Comparison of ENCODE assay signal across 33 cellular contexts in the genomic region with DNA sequence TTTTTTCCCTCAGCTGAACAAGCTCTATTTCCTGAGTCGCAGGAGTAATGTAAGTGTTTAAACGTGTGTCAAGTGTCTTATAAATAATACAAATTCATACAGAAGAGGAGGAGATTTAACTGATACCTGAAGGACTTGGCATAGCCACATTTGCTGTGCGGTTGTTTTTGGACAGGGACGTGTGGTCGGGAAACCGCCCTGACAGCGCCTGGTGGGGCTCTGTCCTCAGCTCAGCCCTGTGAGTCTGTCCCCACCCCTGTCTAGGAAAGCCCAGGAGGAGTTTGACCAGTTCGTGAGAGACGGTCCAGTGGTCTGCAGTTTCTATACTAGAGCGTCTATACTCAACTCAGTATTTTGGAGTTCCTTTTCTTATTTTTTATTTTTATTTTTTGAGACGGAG. TPM values are rescaled to one million over a fixed set of nuclear protein-coding genes. Genes with fewer than 3 reads are reported as not detected.
DNase-seq lines count a peak whose midpoint lies in the region; ATAC-seq, FAIRE-seq and TF ChIP-seq lines count a peak whose summit lies in the region.
"Had no signal": no experiment of that assay in that cellular context is flagged by ENCODE, and none has a peak within 500 bp of the region (broad histone marks: within the 10 kb centered on the region; RNA-seq: fewer than 3 reads in every experiment).

No MANE protein-coding gene starts in this region.

- in situ Hi-C loops in HepG2 (cut with HindIII; ENCODE audit: extremely low pct_ligation_motif_present, low pct_unique_long_range_greater_than_20kb): no loop called here

- H3K36me3 ChIP-seq in HepG2 (replicated peaks in 1 of 2; ENCODE audit: control insufficient read depth in 1 of 2, insufficient read depth in 2 of 2, low read length in 2 of 2) (no peaks in the 10 kb centered on the region), right lobe of liver (no peaks in the 10 kb centered on the region), testis (ENCODE audit: low read depth, missing control alignments) (no peaks in the 10 kb centered on the region)
- H3K36me3 ChIP-seq: BLaER1 had no signal

- TF ChIP-seq EP300 in HepG2 (IDR thresholded peaks at IDR 0.05; ENCODE audit: low read depth in 2 of 2, low read length in 2 of 2): no peak
- TF ChIP-seq EP300 in HepG2 (CRISPR knock-in tag; IDR thresholded peaks at IDR 0.05; ENCODE audit: borderline replicate concordance): no peak

- H2AFZ ChIP-seq in HepG2 (ENCODE audit: low read length): no peak overlapping the region

- H3K4me2 ChIP-seq in HepG2 (ENCODE audit: low read depth, low read length): no peak overlapping the region
- H3K4me2 ChIP-seq: BLaER1, KMS-11 had no signal

- no peaks in the 10 kb centered on the region for H3K9me3 Mint-ChIP-seq in WTC11

- H3K79me2 ChIP-seq in HepG2 (ENCODE audit: insufficient read depth, low read length): no peaks in the 10 kb centered on the region

- H3K4me1 ChIP-seq in HepG2 (ENCODE audit: insufficient read depth, low read length) (0 out of 2 replicates have a peak, but pooled peaks cover under 1% of the 10 kb centered on the region), right lobe of liver (no peaks in the 10 kb centered on the region), testis (no peaks in the 10 kb centered on the region)
- H3K4me1 ChIP-seq: BLaER1 had no signal

- H3K9ac ChIP-seq in HepG2 (ENCODE audit: insufficient read depth, low read depth, low read length): no peak overlapping the region
- H3K9ac ChIP-seq: BLaER1, KMS-11 had no signal

- no peak overlapping the region for H3K4me3 ChIP-seq in HepG2 (replicated peaks in 1 of 3; ENCODE audit: insufficient read depth in 1 of 3, low read depth in 2 of 3, low read length in 3 of 3)
- H3K4me3 ChIP-seq in right lobe of liver: no peak overlapping the region
- peak overlapping the region; percentile 36 to 54 for H3K4me3 ChIP-seq in testis
- H3K4me3 ChIP-seq: BLaER1, GM12878, SK-N-MC had no signal

- no peak overlapping the region for H3K27ac ChIP-seq in HepG2 (ENCODE audit: extremely low read length, insufficient read depth, low read length)
- no peak overlapping the region for H3K27ac ChIP-seq in right lobe of liver
- H3K27ac ChIP-seq in testis: no peak overlapping the region
- H3K27ac ChIP-seq: BLaER1, KMS-11, RWPE1, SK-N-MC had no signal

- no peak for FAIRE-seq in HepG2 (lab: Jason Lieb, UNC)
- FAIRE-seq: A204.1, G401.6, GM12878, GM19239, HTR-8/SVneo had no signal

- intact Hi-C loops in HepG2 (cut with micrococcal nuclease; ENCODE audit: unreplicated experiment): no loop called here
- intact Hi-C loops in right lobe of liver (cut with DNase I): no loop called here
- intact Hi-C loops in testis (cut with DNase I; ENCODE audit: low total_unique reads): no loop called here

- H4K20me1 ChIP-seq in HepG2 (ENCODE audit: insufficient read depth, low read length): no peaks in the 10 kb centered on the region

- H3K36me3 Mint-ChIP-seq in WTC11: no peaks in the 10 kb centered on the region
- H3K36me3 Mint-ChIP-seq: CD4-positive, CD25-positive, alpha-beta regulatory T cell had no signal

- POLR2A ChIA-PET in HepG2 (lab: Yijun Ruan, JAX) (no interaction called here), WTC11 (lab: Charles Lee) (interaction anchor here (0.8 kb wide), 2 partner anchors 15 to 20 kb away, joined by 3 to 5 read pairs; no protein-coding TSS in a partner anchor)

- CTCF ChIA-PET in HepG2 (lab: Yijun Ruan, JAX; ENCODE audit: low intra/inter-chr PET ratio, low total read pairs): no interaction called here
- CTCF ChIA-PET in WTC11 (lab: Charles Lee): interaction anchor here (0.8 kb wide), 1 partner anchor 398 kb away, joined by 3 read pairs; no protein-coding TSS in a partner anchor

- no peak overlapping the region for H3K27ac Mint-ChIP-seq in WTC11
- H3K27ac Mint-ChIP-seq: CD4-positive, CD25-positive, alpha-beta regulatory T cell; H9 had no signal

- TF ChIP-seq POLR2A in HepG2 (IDR thresholded peaks at IDR 0.05; ENCODE audit: insufficient read depth in 1 of 2, low read depth in 2 of 2, low read length in 2 of 2) (no peak), right lobe of liver (IDR thresholded peaks at IDR 0.05) (no peak), testis (IDR thresholded peaks at IDR 0.05) (no peak)

- H3K4me1 Mint-ChIP-seq in WTC11: peaks cover 52% of the 10 kb centered on the region

- TF ChIP-seq CTCF in HepG2 (CRISPR knock-in tag; IDR thresholded peaks at IDR 0.05) (no peak), right lobe of liver (IDR thresholded peaks at IDR 0.05) (no peak), WTC11 (IDR thresholded peaks at IDR 0.05) (no peak), testis (IDR thresholded peaks at IDR 0.05) (no peak)

- 65% methylated on average over 11 of the region's 11 CpGs for WGBS in HepG2 (ENCODE audit: low lambda C conversion rate)
- 78% methylated on average over 11 of the region's 11 CpGs for WGBS in right lobe of liver (ENCODE audit: insufficient coverage, low coverage, low lambda C conversion rate, missing lambda C conversion rate)
- 74 to 79% methylated on average over 11 of the region's 11 CpGs for WGBS in testis, 2 donors

- peak overlapping the region; percentile 38 for H3K4me3 Mint-ChIP-seq in WTC11

- H3K27me3 Mint-ChIP-seq in WTC11 (ENCODE audit: low read depth): peaks cover 39% of the 10 kb centered on the region

- no peak for DNase-seq in HepG2 (ENCODE audit: low spot score)
- DNase-seq in right lobe of liver: no peak
- no peak for DNase-seq in WTC11 (ENCODE audit: low spot score)
- peak; percentile 6 for DNase-seq in left kidney (ENCODE audit: low read depth, low spot score)
- DNase-seq in testis: no peak
- no peak for DNase-seq in EL
- DNase-seq: CD4-positive, CD25-positive, alpha-beta regulatory T cell; DMS153; DND-41; IMR-90; NCI-H1048; NCI-H1417 treated with DMSO at 0.1 percent for 48 hours; NCI-H1694 treated with DMSO at 0.1 percent for 48 hours; NCI-H2171; NCI-H226; NCI-H510A; NCI-H69; SHP77 treated with DMSO at 0.1 percent for 48 hours had no signal

- ATAC-seq in HepG2 (peak; percentile 35; the same call in 2 of the 3 replicates), right lobe of liver (no peak), WTC11 (no peak), GM18519 (IDR thresholded peaks at IDR 0.05; ENCODE audit: low FRiP score, unreplicated experiment) (no peak), HG02571 (IDR thresholded peaks at IDR 0.05; ENCODE audit: unreplicated experiment) (no peak)
- ATAC-seq: GM12878, Panc1 had no signal

- TF ChIP-seq RAD21 in HepG2 (CRISPR knock-in tag; IDR thresholded peaks at IDR 0.05): no peak

- BruUV-seq in HepG2 (replicated peaks; lab: Mats Ljungman, UMichigan): no TSS peak

- H3K9me3 ChIP-seq in HepG2 (ENCODE audit: low read length) (no peaks in the 10 kb centered on the region), right lobe of liver (no peaks in the 10 kb centered on the region), testis (no peaks in the 10 kb centered on the region)

- H3K27me3 ChIP-seq in HepG2 (ENCODE audit: control insufficient read depth in 1 of 2, insufficient read depth in 2 of 2, low read length in 2 of 2) (peaks cover 0 to 20% of the 10 kb centered on the region in 2 experiments; a peak in 2 of 5 replicates), right lobe of liver (peaks cover 24 to 48% of the 10 kb centered on the region in 2 donors), testis (peaks cover 6% of the 10 kb centered on the region)

RNA-seq across cellular contexts. Expression of a gene that starts 16.7 kb away (rescaled TPM):
- total RNA-seq in HepG2 (2016; rRNA removed; fragmentation: Illumina TruSeq; extraction: Trizol): not detected in 2 replicates
- not detected in 2 replicates for total RNA-seq in HepG2 (2016; cell fraction: cytosol; rRNA removed; fragmentation: Illumina TruSeq; extraction: Trizol; ENCODE audit: low read depth)
- total RNA-seq in HepG2 (2016; cell fraction: insoluble cytoplasmic fraction; rRNA removed; fragmentation: Illumina TruSeq; extraction: Trizol): 0.06 TPM in 1 of 2 replicates, not detected in the other
- not detected in 2 replicates for total RNA-seq in HepG2 (2016; cell fraction: membrane; rRNA removed; fragmentation: Illumina TruSeq; extraction: Trizol)
- total RNA-seq in HepG2 (2016; cell fraction: nucleus; rRNA removed; fragmentation: Illumina TruSeq; extraction: Trizol): not detected in 2 replicates
- polyA plus RNA-seq in HepG2 (2011; rRNA removed): 0.12 and 0.13 TPM in 2 replicates
- polyA plus RNA-seq in HepG2 (2011; cell fraction: cytosol; rRNA removed): 0.06 and 0.11 TPM in 2 replicates
- polyA plus RNA-seq in HepG2 (2011; cell fraction: nucleus; rRNA removed): 0.29 and 0.32 TPM in 2 replicates
- polyA plus RNA-seq in HepG2 (2012): 0.17 and 0.24 TPM in 2 replicates
- not detected in 2 replicates for polyA plus RNA-seq in HepG2 (2016; cell fraction: cytosol; fragmentation: Illumina TruSeq; extraction: Trizol; ENCODE audit: low read depth)
- 0.08 TPM in 2 replicates for polyA plus RNA-seq in HepG2 (2016; cell fraction: insoluble cytoplasmic fraction; fragmentation: Illumina TruSeq; extraction: Trizol; ENCODE audit: low read depth)
- not detected in 2 replicates for polyA plus RNA-seq in HepG2 (2016; cell fraction: membrane; fragmentation: Illumina TruSeq; extraction: Trizol; ENCODE audit: low read depth)
- not detected in 2 replicates for polyA plus RNA-seq in HepG2 (2016; cell fraction: nucleus; fragmentation: Illumina TruSeq; extraction: Trizol; ENCODE audit: insufficient read depth, low read depth)
- polyA minus RNA-seq in HepG2 (2011; rRNA and poly(A)+ RNA removed; ENCODE audit: low replicate concordance): 0.18 and 5.2 TPM in 2 replicates
- polyA minus RNA-seq in HepG2 (2011; cell fraction: cytosol; rRNA and poly(A)+ RNA removed): 0.53 and 0.59 TPM in 2 replicates
- polyA minus RNA-seq in HepG2 (2011; cell fraction: nucleus; rRNA and poly(A)+ RNA removed): 0.13 TPM in 1 of 2 replicates, not detected in the other
- under 1 TPM in 1 of 6 experiments, not detected in 5; 0.24 TPM for total RNA-seq in right lobe of liver
- 344 to 379 TPM (median 376 TPM) in 3 replicates for total RNA-seq in WTC11 (2021)
- 1 to 10 TPM; 1.3 to 6.9 TPM for total RNA-seq in testis
- 11.5 TPM for polyA plus RNA-seq in testis (ENCODE audit: insufficient read depth, low read depth, low replicate concordance)
- total RNA-seq: CD4-positive, CD25-positive, alpha-beta regulatory T cell; GM12878; IMR-90; OCI-LY7 had no signal
- polyA plus RNA-seq: AG04450; CD4-positive, CD25-positive, alpha-beta regulatory T cell; IMR-90 had no signal

RNA-seq across cellular contexts. Expression of a gene that starts 26.7 kb away (rescaled TPM):
- total RNA-seq in HepG2 (2016; rRNA removed; fragmentation: Illumina TruSeq; extraction: Trizol) (0.02 TPM in 1 of 2 replicates, not detected in the other), right lobe of liver (not detected), WTC11 (2021) (46.4 to 51.6 TPM (median 51.1 TPM) in 3 replicates), testis (1 to 10 TPM; 2.0 to 3.0 TPM)
- total RNA-seq in HepG2 (2016; cell fraction: cytosol; rRNA removed; fragmentation: Illumina TruSeq; extraction: Trizol; ENCODE audit: low read depth): not detected in 2 replicates
- total RNA-seq in HepG2 (2016; cell fraction: insoluble cytoplasmic fraction; rRNA removed; fragmentation: Illumina TruSeq; extraction: Trizol): 0.03 and 0.04 TPM in 2 replicates
- 0.03 TPM in 1 of 2 replicates, not detected in the other for total RNA-seq in HepG2 (2016; cell fraction: membrane; rRNA removed; fragmentation: Illumina TruSeq; extraction: Trizol)
- total RNA-seq in HepG2 (2016; cell fraction: nucleus; rRNA removed; fragmentation: Illumina TruSeq; extraction: Trizol): not detected in 2 replicates
- polyA plus RNA-seq in HepG2 (2011; rRNA removed) (0.07 TPM in 1 of 2 replicates, not detected in the other), testis (ENCODE audit: insufficient read depth, low read depth, low replicate concordance) (6.9 TPM)
- 0.01 and 0.03 TPM in 2 replicates for polyA plus RNA-seq in HepG2 (2011; cell fraction: cytosol; rRNA removed)
- 0.03 and 0.06 TPM in 2 replicates for polyA plus RNA-seq in HepG2 (2011; cell fraction: nucleus; rRNA removed)
- 0.03 TPM in 1 of 2 replicates, not detected in the other for polyA plus RNA-seq in HepG2 (2012)
- polyA plus RNA-seq in HepG2 (2016; cell fraction: cytosol; fragmentation: Illumina TruSeq; extraction: Trizol; ENCODE audit: low read depth): not detected in 2 replicates
- not detected in 2 replicates for polyA plus RNA-seq in HepG2 (2016; cell fraction: insoluble cytoplasmic fraction; fragmentation: Illumina TruSeq; extraction: Trizol; ENCODE audit: low read depth)
- 0.03 TPM in 1 of 2 replicates, not detected in the other for polyA plus RNA-seq in HepG2 (2016; cell fraction: membrane; fragmentation: Illumina TruSeq; extraction: Trizol; ENCODE audit: low read depth)
- polyA plus RNA-seq in HepG2 (2016; cell fraction: nucleus; fragmentation: Illumina TruSeq; extraction: Trizol; ENCODE audit: insufficient read depth, low read depth): 0.10 TPM in 1 of 2 replicates, not detected in the other
- polyA minus RNA-seq in HepG2 (2011; rRNA and poly(A)+ RNA removed; ENCODE audit: low replicate concordance): 2.7 TPM in 1 of 2 replicates, not detected in the other
- polyA minus RNA-seq in HepG2 (2011; cell fraction: cytosol; rRNA and poly(A)+ RNA removed): not detected in 2 replicates
- polyA minus RNA-seq in HepG2 (2011; cell fraction: nucleus; rRNA and poly(A)+ RNA removed): not detected in 2 replicates
- total RNA-seq: CD4-positive, CD25-positive, alpha-beta regulatory T cell; GM12878; IMR-90; OCI-LY7 had no signal
- polyA plus RNA-seq: AG04450; CD4-positive, CD25-positive, alpha-beta regulatory T cell; GM12878; IMR-90 had no signal

Comparison
In these comparisons a context has a peak if more than half of its experiments do, and no peak if none do; other contexts are left out.
1. H3K4me3 ChIP-seq: peak in testis (2 of 2); none in HepG2 (0 of 3) and right lobe of liver (0 of 3).
2. RNA of a gene that starts 16.7 kb away (total RNA-seq): 344 to 379 TPM in WTC11; 1.3 to 6.9 TPM in testis, 0.06 TPM in HepG2 and 0.24 TPM in right lobe of liver; every median in the first group is over 10 times any median in the second.
3. RNA of a gene that starts 26.7 kb away (total RNA-seq): 46.4 to 51.6 TPM in WTC11; 2.0 to 3.0 TPM in testis, 0.02 to 0.04 TPM in HepG2 and not detected in right lobe of liver; every median in the first group is over 10 times any median in the second.